ENCODE assay signal across 28 cellular contexts in the genomic region with DNA sequence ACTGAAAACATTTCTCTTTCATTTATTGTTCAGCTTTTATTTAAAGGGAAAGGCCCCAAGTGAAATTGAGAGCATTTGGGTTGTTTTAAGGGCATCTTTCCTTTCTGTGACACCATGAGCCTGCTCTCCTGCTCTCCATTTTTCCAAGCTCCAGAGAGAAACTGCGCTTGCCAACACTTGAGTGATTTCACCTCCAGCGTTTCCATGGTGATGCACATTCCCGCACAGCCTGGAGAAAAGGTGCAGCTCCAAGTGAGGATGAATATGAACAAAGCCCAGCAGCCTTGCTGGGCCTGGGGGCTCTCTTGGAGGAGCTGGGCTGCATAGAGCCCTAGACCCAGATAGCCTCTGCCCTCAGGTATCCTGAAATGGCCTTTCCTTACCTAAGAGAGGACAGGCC.
DNase-seq lines count a peak whose midpoint lies in the region; ATAC-seq, FAIRE-seq and TF ChIP-seq lines count a peak whose summit lies in the region.
"Had no signal": no experiment of that assay in that cellular context is flagged by ENCODE, and none has a peak within 500 bp of the region (broad histone marks: within the 10 kb centered on the region; RNA-seq: fewer than 3 reads in every experiment).

No MANE protein-coding gene starts in this region.

- H2BK15ac ChIP-seq in neuronal stem cell (ENCODE audit: low read length): no peak overlapping the region

- peaks cover 0 to 28% of the 10 kb centered on the region in 2 donors for H3K4me1 ChIP-seq in neuronal stem cell (ENCODE audit: control insufficient read depth in 2 of 2, insufficient read depth in 1 of 2, low read depth in 1 of 2, low read length in 2 of 2)
- no peaks in the 10 kb centered on the region for H3K4me1 ChIP-seq in body of pancreas
- H3K4me1 ChIP-seq: parathyroid adenoma, tibial artery had no signal

- no peak overlapping the region for H2BK12ac ChIP-seq in neuronal stem cell (ENCODE audit: low read length)

- H3K36me3 ChIP-seq in neuronal stem cell (replicated peaks in 1 of 2; ENCODE audit: control insufficient read depth in 2 of 2, insufficient read depth in 2 of 2, low read length in 2 of 2) (no peaks in the 10 kb centered on the region), body of pancreas (replicated peaks in 1 of 2; ENCODE audit: insufficient read depth in 1 of 2, low read depth in 2 of 2) (no peaks in the 10 kb centered on the region)
- H3K36me3 ChIP-seq: tibial artery had no signal

- H3K79me1 ChIP-seq in neuronal stem cell (ENCODE audit: low read depth, low read length): no peaks in the 10 kb centered on the region

- DNase-seq in NCI-H1105 treated with DMSO at 0.1 percent for 48 hours (lab: John Stamatoyannopoulos, UW) (peak; percentile 35), NCI-H1105 (lab: John Stamatoyannopoulos, UW) (no peak), neuronal stem cell (ENCODE audit: low spot score) (peak; percentile 27), urothelium cell line (ENCODE audit: low spot score) (peak; percentile 9), body of pancreas (no peak), NCI-H187 (lab: John Stamatoyannopoulos, UW) (no peak)
- no peak for DNase-seq in naive thymus-derived CD8-positive, alpha-beta T cell
- DNase-seq: activated CD4-positive, alpha-beta T cell treated with anti-CD3 and anti-CD28 coated beads for 1 hour; activated CD8-positive, alpha-beta T cell treated with anti-CD3 and anti-CD28 coated beads for 36 hours; activated naive CD8-positive, alpha-beta T cell treated with anti-CD3 and anti-CD28 coated beads for 36 hours; CD4-positive, alpha-beta memory T cell; GDM1; natural killer cell; NCI-H1417 treated with DMSO at 0.1 percent for 48 hours; NK-92 treated with Interleukin-12 subunit alpha and Interleukin-12 subunit beta, amount 100 ng/mL, for 24 hours; PC-3; Right ventricle myocardium superior; T-helper 2 cell; tibial artery had no signal

- H3K18ac ChIP-seq in neuronal stem cell (ENCODE audit: low read length): peak overlapping the region; percentile 8

- H3K27ac ChIP-seq in cingulate gyrus (ENCODE audit: low read depth, low read length): peak overlapping the region; percentile 11
- peak overlapping the region; percentile 57 for H3K27ac ChIP-seq in neuronal stem cell (replicated peaks; ENCODE audit: low read length)
- no peak overlapping the region for H3K27ac ChIP-seq in body of pancreas
- H3K27ac ChIP-seq: parathyroid adenoma, tibial artery had no signal

- H2AFZ ChIP-seq in neuronal stem cell (ENCODE audit: low read length): no peak overlapping the region
- H2AFZ ChIP-seq: parathyroid adenoma had no signal

- H3K4ac ChIP-seq in neuronal stem cell (ENCODE audit: low read length): no peak overlapping the region

- no peak overlapping the region for H2BK120ac ChIP-seq in neuronal stem cell (ENCODE audit: low read depth, low read length)

- H3K9me3 ChIP-seq in neuronal stem cell (replicated peaks in 1 of 2; ENCODE audit: control insufficient read depth in 2 of 2, insufficient read depth in 1 of 2, low read depth in 1 of 2, low read length in 2 of 2) (no peaks in the 10 kb centered on the region), body of pancreas (no peaks in the 10 kb centered on the region)
- H3K9me3 ChIP-seq: tibial artery had no signal

- no peak overlapping the region for H3K4me3 Mint-ChIP-seq in naive thymus-derived CD8-positive, alpha-beta T cell
- H3K4me3 Mint-ChIP-seq: activated CD8-positive, alpha-beta T cell treated with anti-CD3 and anti-CD28 coated beads for 36 hours; activated naive CD8-positive, alpha-beta T cell treated with anti-CD3 and anti-CD28 coated beads for 36 hours; activated T-helper 17 cell treated with anti-CD3 and anti-CD28 coated beads, Interleukin-2, amount 50 U/mL, for 72 hours; CD4-positive, alpha-beta memory T cell; central memory CD8-positive, alpha-beta T cell; mesothelial cell of epicardium; natural killer cell; stimulated activated naive CD8-positive, alpha-beta T cell treated with anti-CD3 and anti-CD28 coated beads, Interleukin-15, Interleukin-2, amounts not matched to agents 100 ng/mL and 50 ng/mL, for 24 hours had no signal

- H3K27ac Mint-ChIP-seq in naive thymus-derived CD8-positive, alpha-beta T cell: no peak overlapping the region
- H3K27ac Mint-ChIP-seq: activated CD8-positive, alpha-beta T cell treated with anti-CD3 and anti-CD28 coated beads for 36 hours; activated naive CD8-positive, alpha-beta T cell treated with anti-CD3 and anti-CD28 coated beads for 36 hours; activated T-helper 17 cell treated with anti-CD3 and anti-CD28 coated beads, Interleukin-2, amount 50 U/mL, for 72 hours; CD4-positive, alpha-beta memory T cell; IgD-negative memory B cell; mesothelial cell of epicardium; natural killer cell; stimulated activated naive CD8-positive, alpha-beta T cell treated with anti-CD3 and anti-CD28 coated beads, Interleukin-15, Interleukin-2, amounts not matched to agents 100 ng/mL and 50 ng/mL, for 24 hours had no signal

- no peak overlapping the region for H3K4me2 ChIP-seq in neuronal stem cell (ENCODE audit: insufficient read depth, low read length, poor library complexity, severe bottlenecking)

- no peak for ATAC-seq in body of pancreas
- no peak for ATAC-seq in naive thymus-derived CD8-positive, alpha-beta T cell
- ATAC-seq: activated CD8-positive, alpha-beta T cell treated with anti-CD3 and anti-CD28 coated beads for 36 hours; activated T-helper 17 cell treated with anti-CD3 and anti-CD28 coated beads, Interleukin-2, amount 50 U/mL, for 72 hours; natural killer cell; PC-3 had no signal

- H3K27me3 Mint-ChIP-seq in naive thymus-derived CD8-positive, alpha-beta T cell: peaks cover 3 to 29% (median 9%) of the 10 kb centered on the region in 5 donors
- H3K27me3 Mint-ChIP-seq: activated CD8-positive, alpha-beta T cell treated with anti-CD3 and anti-CD28 coated beads for 36 hours; activated naive CD8-positive, alpha-beta T cell treated with anti-CD3 and anti-CD28 coated beads for 36 hours; IgD-negative memory B cell had no signal

- H3K9ac ChIP-seq in neuronal stem cell (ENCODE audit: low read depth, low read length, poor library complexity): no peak overlapping the region
- H3K9ac ChIP-seq: parathyroid adenoma had no signal

- H3K27me3 ChIP-seq in neuronal stem cell (ENCODE audit: control insufficient read depth in 3 of 3, insufficient read depth in 3 of 3, low read depth in 1 of 3, low read length in 3 of 3) (no peaks in the 10 kb centered on the region), body of pancreas (no peaks in the 10 kb centered on the region)

- no peak overlapping the region for H4K91ac ChIP-seq in neuronal stem cell (ENCODE audit: low read depth, low read length, poor library complexity)

- H3K4me1 Mint-ChIP-seq in naive thymus-derived CD8-positive, alpha-beta T cell: no peaks in the 10 kb centered on the region
- H3K4me1 Mint-ChIP-seq: activated naive CD8-positive, alpha-beta T cell treated with anti-CD3 and anti-CD28 coated beads for 36 hours; activated T-helper 17 cell treated with anti-CD3 and anti-CD28 coated beads, Interleukin-2, amount 50 U/mL, for 72 hours; central memory CD8-positive, alpha-beta T cell; mesothelial cell of epicardium; natural killer cell had no signal

- H3K4me3 ChIP-seq in neuronal stem cell (ENCODE audit: low read length in 2 of 2): no peak overlapping the region
- H3K4me3 ChIP-seq in body of pancreas: no peak overlapping the region
- H3K4me3 ChIP-seq: tibial artery had no signal

- TF ChIP-seq POLR2A in body of pancreas (IDR thresholded peaks at IDR 0.05): no peak

- H3K23ac ChIP-seq in neuronal stem cell (ENCODE audit: low read depth, low read length, poor library complexity): no peak overlapping the region

- POLR2A ChIA-PET in naive thymus-derived CD8-positive, alpha-beta T cell (lab: Charles Lee): no interaction called here

- H4K8ac ChIP-seq in neuronal stem cell (ENCODE audit: low read depth, low read length): no peak overlapping the region

- TF ChIP-seq CTCF in body of pancreas (IDR thresholded peaks at IDR 0.05): no peak

- no peak overlapping the region for H2AK5ac ChIP-seq in neuronal stem cell (ENCODE audit: low read depth, low read length)

- no CpG with 5 or more reads among the region's 3 CpGs for WGBS in neuronal stem cell (ENCODE audit: extremely low coverage in 2 of 2, insufficient read length in 2 of 2, insufficient replicate concordance in 1 of 2), 2 donors
- 21 to 36% methylated on average over 3 of the region's 3 CpGs for WGBS in body of pancreas, 2 donors

- no peak overlapping the region for H2BK5ac ChIP-seq in neuronal stem cell (ENCODE audit: low read length)

- peaks cover 0 to 14% (median 0%) of the 10 kb centered on the region in 9 donors for H3K9me3 Mint-ChIP-seq in naive thymus-derived CD8-positive, alpha-beta T cell
- H3K9me3 Mint-ChIP-seq: activated CD8-positive, alpha-beta T cell treated with anti-CD3 and anti-CD28 coated beads for 36 hours; activated naive CD8-positive, alpha-beta T cell treated with anti-CD3 and anti-CD28 coated beads for 36 hours; activated T-helper 17 cell treated with anti-CD3 and anti-CD28 coated beads, Interleukin-2, amount 50 U/mL, for 72 hours; central memory CD8-positive, alpha-beta T cell; IgD-negative memory B cell; mesothelial cell of epicardium had no signal

- FAIRE-seq in urothelium cell line (lab: Jason Lieb, UNC): no peak
- FAIRE-seq: astrocyte, keratinocyte had no signal

- no peaks in the 10 kb centered on the region for H3K36me3 Mint-ChIP-seq in naive thymus-derived CD8-positive, alpha-beta T cell
- H3K36me3 Mint-ChIP-seq: activated naive CD8-positive, alpha-beta T cell treated with anti-CD3 and anti-CD28 coated beads for 36 hours; CD4-positive, alpha-beta memory T cell; IgD-negative memory B cell; mesothelial cell of epicardium; natural killer cell had no signal

- intact Hi-C loops in body of pancreas (cut with DNase I): no loop called here

- no peak overlapping the region for H3K14ac ChIP-seq in neuronal stem cell (ENCODE audit: low read length)

Comparison
In these comparisons a context has a peak if more than half of its experiments do, and no peak if none do; other contexts are left out.
1. DNase-seq: peak in NCI-H1105 treated with DMSO at 0.1 percent for 48 hours (single experiment), neuronal stem cell (single experiment) and urothelium cell line (single experiment); none in NCI-H1105 (single experiment), body of pancreas (0 of 4), NCI-H187 (0 of 2) and naive thymus-derived CD8-positive, alpha-beta T cell (0 of 10).
2. H3K27ac ChIP-seq: peak in cingulate gyrus (single experiment) and neuronal stem cell (single experiment); none in body of pancreas (0 of 4).